9 cellular contexts compared by ENCODE assay signal in genomic region chr15:90004671-90005070, GRCh38. TPM values are rescaled to one million over a fixed set of nuclear protein-coding genes. Genes with fewer than 3 reads are reported as not detected.
DNase-seq lines count a peak whose midpoint lies in the region; ATAC-seq lines count a peak whose summit lies in the region.
"Had no signal": no experiment of that assay in that cellular context is flagged by ENCODE, and none has a peak within 500 bp of the region (broad histone marks: within the 10 kb centered on the region; RNA-seq: fewer than 3 reads in every experiment).

No MANE protein-coding gene starts in this region.

- no peak overlapping the region for H3K4me3 Mint-ChIP-seq in activated T-cell treated with anti-CD3 and anti-CD28 coated beads, Interleukin-2, amount 50 U/mL, for 4 hours

- no peaks in the 10 kb centered on the region for H3K27me3 ChIP-seq in skeletal muscle tissue (ENCODE audit: control insufficient read depth in 3 of 3, insufficient read depth in 3 of 3, low read length in 3 of 3)

- ATAC-seq in activated T-cell treated with anti-CD3 and anti-CD28 coated beads, Interleukin-2, amount 50 U/mL, for 4 hours, result peak; percentile 33 to 55
- ATAC-seq in left cardiac atrium (peak in 1 of 2 donors; percentile 34), HG02840 (IDR thresholded peaks at IDR 0.05; ENCODE audit: low FRiP score, unreplicated experiment) (no peak)

- H3K27ac ChIP-seq in skeletal muscle tissue (ENCODE audit: low read depth, low read length), result peak overlapping the region; percentile 67
- H3K27ac ChIP-seq: 22Rv1 had no signal

- intact Hi-C loops in left cardiac atrium (cut with DNase I), result loop anchor here (5.0 to 10.0 kb wide), 2 partner anchors 68 to 70 kb away; no protein-coding TSS in a partner anchor

- H3K36me3 Mint-ChIP-seq in activated T-cell treated with anti-CD3 and anti-CD28 coated beads, Interleukin-2, amount 50 U/mL, for 4 hours (ENCODE audit: insufficient read depth), result peaks cover 3% of the 10 kb centered on the region

- H3K27me3 Mint-ChIP-seq in activated T-cell treated with anti-CD3 and anti-CD28 coated beads, Interleukin-2, amount 50 U/mL, for 4 hours (ENCODE audit: low read depth), result no peaks in the 10 kb centered on the region

- DNase-seq in DMS53 (lab: John Stamatoyannopoulos, UW) (peak; percentile 38), DMS53 treated with DMSO at 0.1 percent for 48 hours (lab: John Stamatoyannopoulos, UW; ENCODE audit: unreplicated experiment) (no peak), left cardiac atrium (peak; percentile 51), GM19238 (ENCODE audit: insufficient read length, low spot score) (no peak)
- no peak for DNase-seq in activated T-cell treated with anti-CD3 and anti-CD28 coated beads, Interleukin-2, amount 50 U/mL, for 4 hours
- no peak for DNase-seq in stimulated activated naive CD4-positive, alpha-beta T cell (lab: John Stamatoyannopoulos, UW)

- peak overlapping the region in 1 of 3 donors; percentile 29 for H3K4me3 ChIP-seq in skeletal muscle tissue (ENCODE audit: low read length in 3 of 3)

- peak overlapping the region; percentile 20 to 45 (median 45) for H3K9ac ChIP-seq in skeletal muscle tissue (ENCODE audit: low read depth in 1 of 3, low read length in 3 of 3)

- H3K9me3 ChIP-seq in skeletal muscle tissue (ENCODE audit: control insufficient read depth in 3 of 3, low read length in 3 of 3), result no peaks in the 10 kb centered on the region

- H3K4me1 ChIP-seq in skeletal muscle tissue (ENCODE audit: control insufficient read depth in 3 of 3, insufficient read depth in 3 of 3, low read length in 3 of 3), result peaks cover 40 to 58% (median 51%) of the 10 kb centered on the region in 3 donors

- H3K36me3 ChIP-seq in skeletal muscle tissue (ENCODE audit: control insufficient read depth in 3 of 3, insufficient read depth in 3 of 3, low read length in 3 of 3), result peaks cover 0 to 2% (median 0%) of the 10 kb centered on the region in 3 donors

- H3K4me1 Mint-ChIP-seq in activated T-cell treated with anti-CD3 and anti-CD28 coated beads, Interleukin-2, amount 50 U/mL, for 4 hours (ENCODE audit: low read depth), result peaks cover 67% of the 10 kb centered on the region

- no peaks in the 10 kb centered on the region for H3K9me3 Mint-ChIP-seq in activated T-cell treated with anti-CD3 and anti-CD28 coated beads, Interleukin-2, amount 50 U/mL, for 4 hours

RNA-seq across cellular contexts. Expression of gene ZNF710, which starts 3.5 kb away (rescaled TPM):
- 10 to 100 TPM; 21.7 to 28.2 (median 25.0) TPM for total RNA-seq in activated T-cell treated with anti-CD3 and anti-CD28 coated beads, Interleukin-2, amount 50 U/mL, for 4 hours
- total RNA-seq in left cardiac atrium (1 to 10 TPM; 6.7 to 7.0 TPM), skeletal muscle tissue (3.7 TPM)

Comparison
In these comparisons a context has a peak if more than half of its experiments do, and no peak if none do; other contexts are left out.
1. DNase-seq: peak in DMS53 (single experiment) and left cardiac atrium (single experiment); none in DMS53 treated with DMSO at 0.1 percent for 48 hours (single experiment), activated T-cell treated with anti-CD3 and anti-CD28 coated beads, Interleukin-2, amount 50 U/mL, for 4 hours (single experiment), stimulated activated naive CD4-positive, alpha-beta T cell (0 of 6) and GM19238 (single experiment).